Comparison of ENCODE assay signal across 8 cellular contexts in the genomic region with DNA sequence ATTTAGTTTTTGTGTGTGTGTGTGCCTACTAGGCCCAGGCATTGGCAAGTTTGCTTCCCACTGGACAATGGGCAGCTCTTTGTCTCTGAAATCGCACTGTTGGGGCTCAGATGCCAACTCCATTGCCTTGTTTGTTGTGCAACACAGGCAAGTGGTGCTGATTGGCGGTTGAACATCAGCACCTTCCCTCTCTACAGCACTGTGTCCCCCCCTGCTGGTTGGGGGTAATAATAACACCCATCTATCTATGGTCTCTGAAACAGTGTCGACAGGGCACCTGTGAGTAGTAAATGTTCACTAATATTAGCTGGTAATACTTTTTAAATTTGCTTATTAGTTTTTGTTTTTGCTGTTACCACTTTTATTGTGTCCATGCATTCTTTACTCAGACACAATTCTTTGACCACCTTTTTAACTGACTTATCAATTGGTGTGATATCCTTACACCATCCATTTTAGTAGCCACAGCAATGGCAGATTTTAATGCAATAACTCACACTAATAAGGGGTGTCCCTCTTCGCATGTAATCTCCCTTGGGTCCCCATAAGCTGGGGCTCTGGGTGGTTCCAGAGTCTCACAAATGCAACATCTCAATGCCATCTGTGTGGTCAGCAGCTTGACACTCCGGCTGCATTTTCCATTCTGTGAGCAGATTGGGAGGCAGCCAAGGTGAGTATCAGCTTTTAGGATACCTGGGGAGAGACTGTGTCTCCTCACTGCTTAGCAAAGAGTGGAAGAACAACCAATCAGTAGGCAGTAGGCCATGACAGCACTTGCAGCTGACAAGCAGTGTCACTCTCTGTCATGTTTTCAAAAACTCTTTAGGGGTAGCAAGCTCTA. TPM values are rescaled to one million over a fixed set of nuclear protein-coding genes. Genes with fewer than 3 reads are reported as not detected.
A peak's percentile ranks its signal among the peaks of the same experiment; 100 is the strongest.
DNase-seq lines count a peak whose midpoint lies in the region; ATAC-seq and TF ChIP-seq lines count a peak whose summit lies in the region.

No MANE protein-coding gene starts in this region.

- in situ Hi-C loops in GM23248 (cut with MboI): loop anchor here (25.0 kb wide), 1 partner anchor 523 kb away; no protein-coding TSS in a partner anchor

- H3K27ac ChIP-seq in GM23248 (no peak overlapping the region), OCI-LY1 (ENCODE audit: low read depth, low read length, poor library complexity, severe bottlenecking) (no peak overlapping the region), colonic mucosa (no peak overlapping the region)

- no peaks in the 10 kb centered on the region for H3K9me3 Mint-ChIP-seq in progenitor cell of endocrine pancreas (ENCODE audit: low read depth)

- no peaks in the 10 kb centered on the region for H3K36me3 Mint-ChIP-seq in progenitor cell of endocrine pancreas (ENCODE audit: insufficient read depth)

- peaks cover 2% of the 10 kb centered on the region for H3K4me1 Mint-ChIP-seq in progenitor cell of endocrine pancreas (ENCODE audit: low read depth)

- H3K9me2 ChIP-seq in GM23248 (ENCODE audit: insufficient read depth): no peaks in the 10 kb centered on the region
- H3K9me2 ChIP-seq in OCI-LY1 (ENCODE audit: low read depth, low read length): no peaks in the 10 kb centered on the region

- peak; percentile 35 for DNase-seq in CD1c-positive myeloid dendritic cell (ENCODE audit: extremely low spot score)
- DNase-seq in GM23248: peak; percentile 28
- DNase-seq in colonic mucosa: peak; percentile 29
- DNase-seq in progenitor cell of endocrine pancreas (ENCODE audit: low spot score, unreplicated experiment): peak; percentile 23
- DNase-seq in OCI-M2 (lab: John Stamatoyannopoulos, UW; ENCODE audit: unreplicated experiment): no peak

- 55 to 56% methylated on average over 5 of the region's 5 CpGs for WGBS in GM23248 (ENCODE audit: low coverage in 1 of 2, low lambda C conversion rate in 2 of 2, missing lambda C conversion rate in 2 of 2), 2 experiments

- no peak overlapping the region for H3K4me3 Mint-ChIP-seq in progenitor cell of endocrine pancreas (ENCODE audit: low read depth)

- H3K4me1 ChIP-seq in GM23248 (ENCODE audit: insufficient read depth) (no peaks in the 10 kb centered on the region), OCI-LY1 (ENCODE audit: insufficient read depth, low read length, severe bottlenecking) (no peaks in the 10 kb centered on the region), colonic mucosa (no peaks in the 10 kb centered on the region)

- no peaks in the 10 kb centered on the region for H3K36me3 ChIP-seq in GM23248 (ENCODE audit: low read depth)
- no peaks in the 10 kb centered on the region for H3K36me3 ChIP-seq in OCI-LY1 (ENCODE audit: insufficient read depth, low read length)
- no peaks in the 10 kb centered on the region for H3K36me3 ChIP-seq in colonic mucosa

- H2AFZ ChIP-seq in GM23248 (no peak overlapping the region), OCI-LY1 (ENCODE audit: low read length) (no peak overlapping the region)

- intact Hi-C loops in colonic mucosa (cut with DNase I): loop anchor here (5.0 kb wide), 1 partner anchor 523 kb away; no protein-coding TSS in a partner anchor

- ATAC-seq in GM19395 (IDR thresholded peaks at IDR 0.05; ENCODE audit: unreplicated experiment) (no peak), HG02973 (IDR thresholded peaks at IDR 0.05; ENCODE audit: unreplicated experiment) (no peak)

- H3K79me2 ChIP-seq in GM23248 (ENCODE audit: insufficient read depth) (no peaks in the 10 kb centered on the region), OCI-LY1 (ENCODE audit: insufficient read depth, low read length) (no peaks in the 10 kb centered on the region)

- no peak overlapping the region for H3K9ac ChIP-seq in GM23248
- H3K9ac ChIP-seq in OCI-LY1 (ENCODE audit: low read length): no peak overlapping the region
- no peak overlapping the region for H3K9ac ChIP-seq in colonic mucosa (ENCODE audit: low read depth in 2 of 2, low read length in 2 of 2)

- H3K27me3 ChIP-seq in GM23248 (replicated peaks; ENCODE audit: insufficient read depth) (no peaks in the 10 kb centered on the region; the same call in 1 of the 2 replicates), OCI-LY1 (ENCODE audit: insufficient read depth, low read length) (no peaks in the 10 kb centered on the region), colonic mucosa (no peaks in the 10 kb centered on the region)

- H3K27ac Mint-ChIP-seq in progenitor cell of endocrine pancreas: no peak overlapping the region

- H3K4me3 ChIP-seq in GM23248 (no peak overlapping the region), OCI-LY1 (ENCODE audit: low read depth, low read length, poor library complexity, severe bottlenecking) (no peak overlapping the region), colonic mucosa (no peak overlapping the region)

- H3K9me3 ChIP-seq in GM23248 (ENCODE audit: low read depth) (no peaks in the 10 kb centered on the region), OCI-LY1 (ENCODE audit: low read length) (no peaks in the 10 kb centered on the region), colonic mucosa (no peaks in the 10 kb centered on the region)

- peaks cover 10% of the 10 kb centered on the region for H3K27me3 Mint-ChIP-seq in progenitor cell of endocrine pancreas

- no peaks in the 10 kb centered on the region for H3F3A ChIP-seq in GM23248 (ENCODE audit: insufficient read depth)
- H3F3A ChIP-seq in OCI-LY1 (ENCODE audit: insufficient read depth, low read length): no peaks in the 10 kb centered on the region

- TF ChIP-seq CTCF in OCI-LY1 (IDR thresholded peaks at IDR 0.05; ENCODE audit: low read length) (peak; percentile 72), colonic mucosa (IDR thresholded peaks at IDR 0.05) (no peak), progenitor cell of endocrine pancreas (IDR thresholded peaks at IDR 0.05; ENCODE audit: unreplicated experiment) (peak; percentile 65)

- no peak overlapping the region for H3K4me2 ChIP-seq in GM23248 (ENCODE audit: unreplicated experiment)
- no peak overlapping the region for H3K4me2 ChIP-seq in OCI-LY1 (ENCODE audit: low read length)

- H4K20me1 ChIP-seq in GM23248 (ENCODE audit: insufficient read depth) (no peaks in the 10 kb centered on the region), OCI-LY1 (ENCODE audit: insufficient read depth, low read length) (no peaks in the 10 kb centered on the region)

RNA-seq across cellular contexts. Expression of gene UQCRFS1, which starts 47.7 kb away (rescaled TPM):
- total RNA-seq in GM23248 (2014; rRNA removed; shearing (Covaris generic)): 27.4 and 32.1 TPM in 2 replicates
- 58.9 and 59.8 TPM in 2 replicates for polyA plus RNA-seq in GM23248 (2016; fragmentation: Nextera tagmentation; extraction: Ambion mirVana)
- total RNA-seq in colonic mucosa: 100 to 1,000 TPM in 1 of 2 donors, 10 to 100 TPM in 1; 93.6 to 103 TPM
- 28.7 and 29.4 TPM in 2 replicates for total RNA-seq in progenitor cell of endocrine pancreas
